15 cellular contexts compared by ENCODE assay signal in genomic region chr4:102585329-102585728, GRCh38.
A peak's percentile ranks its signal among the peaks of the same experiment; 100 is the strongest.
DNase-seq lines count a peak whose midpoint lies in the region; ATAC-seq and TF ChIP-seq lines count a peak whose summit lies in the region.
"Had no signal": no experiment of that assay in that cellular context is flagged by ENCODE, and none has a peak within 500 bp of the region (broad histone marks: within the 10 kb centered on the region; RNA-seq: fewer than 3 reads in every experiment).

No MANE protein-coding gene starts in this region.

- no peaks in the 10 kb centered on the region for H3K9me3 ChIP-seq in CD4-positive, alpha-beta T cell (ENCODE audit: control insufficient read depth, low read length)
- H3K9me3 ChIP-seq: heart left ventricle, SJSA1 had no signal

- peaks cover 73% of the 10 kb centered on the region for H3K4me1 Mint-ChIP-seq in CD4-positive, alpha-beta T cell (ENCODE audit: low read depth)
- H3K4me1 Mint-ChIP-seq in activated T-helper 2 cell treated with anti-CD3 and anti-CD28 coated beads, Interferon-gamma antibody, Interleukin-2, Interleukin-4, amounts not matched to agents 10 μg/mL and 5 μg/mL and 100 μg/mL, durations not matched to agents 14 hours and 24 hours and 36 hours (ENCODE audit: low read depth), result peaks cover 68% of the 10 kb centered on the region

- no peaks in the 10 kb centered on the region for H3K27me3 Mint-ChIP-seq in CD4-positive, alpha-beta T cell
- no peaks in the 10 kb centered on the region for H3K27me3 Mint-ChIP-seq in activated T-helper 2 cell treated with anti-CD3 and anti-CD28 coated beads, Interferon-gamma antibody, Interleukin-2, Interleukin-4, amounts not matched to agents 10 μg/mL and 5 μg/mL and 100 μg/mL, durations not matched to agents 14 hours and 24 hours and 36 hours (ENCODE audit: low read depth)
- H3K27me3 Mint-ChIP-seq: B cell had no signal

- no peak for ATAC-seq in CD4-positive, alpha-beta T cell (ENCODE audit: poor library complexity)
- ATAC-seq in GM18858 (IDR thresholded peaks at IDR 0.05; ENCODE audit: unreplicated experiment), result peak; percentile 38
- ATAC-seq in HG02870 (IDR thresholded peaks at IDR 0.05; ENCODE audit: unreplicated experiment), result peak; percentile 40
- no peak for ATAC-seq in HG03045 (IDR thresholded peaks at IDR 0.05; ENCODE audit: unreplicated experiment)
- ATAC-seq: heart left ventricle had no signal

- no peaks in the 10 kb centered on the region for H3K27me3 ChIP-seq in CD4-positive, alpha-beta T cell (ENCODE audit: control insufficient read depth, insufficient read depth, low read length)
- H3K27me3 ChIP-seq: heart left ventricle, SJSA1 had no signal

- no peaks in the 10 kb centered on the region for H3K9me3 Mint-ChIP-seq in CD4-positive, alpha-beta T cell
- no peaks in the 10 kb centered on the region for H3K9me3 Mint-ChIP-seq in activated T-helper 2 cell treated with anti-CD3 and anti-CD28 coated beads, Interferon-gamma antibody, Interleukin-2, Interleukin-4, amounts not matched to agents 10 μg/mL and 5 μg/mL and 100 μg/mL, durations not matched to agents 14 hours and 24 hours and 36 hours
- H3K9me3 Mint-ChIP-seq: endodermal cell had no signal

- intact Hi-C loops in CD4-positive, alpha-beta T cell (cut with DNase I, micrococcal nuclease), result no loop called here
- intact Hi-C loops in activated T-helper 2 cell treated with anti-CD3 and anti-CD28 coated beads, Interferon-gamma antibody, Interleukin-2, Interleukin-4, amounts not matched to agents 10 μg/mL and 5 μg/mL and 100 μg/mL, durations not matched to agents 14 hours and 24 hours and 36 hours (cut with micrococcal nuclease), result loop anchor here (5.0 kb wide), 2 partner anchors 33 to 42 kb away; no protein-coding TSS in a partner anchor

- CTCF ChIA-PET in CD4-positive, alpha-beta T cell (lab: Charles Lee), result interaction anchor here (1.7 kb wide), 1 partner anchor 40 kb away, joined by 5 read pairs; no protein-coding TSS in a partner anchor

- no peak for DNase-seq in CD4-positive, alpha-beta T cell
- no peak for DNase-seq in activated T-helper 2 cell treated with anti-CD3 and anti-CD28 coated beads, Interferon-gamma antibody, Interleukin-2, Interleukin-4, amounts not matched to agents 10 μg/mL and 5 μg/mL and 100 μg/mL, durations not matched to agents 14 hours and 24 hours and 36 hours (ENCODE audit: low spot score)
- no peak for DNase-seq in AG20443 (ENCODE audit: low spot score)
- DNase-seq in NCI-H2171 (lab: John Stamatoyannopoulos, UW), result no peak
- DNase-seq in cortex of kidney (lab: John Stamatoyannopoulos, UW), result no peak
- DNase-seq: endodermal cell; heart left ventricle; NCI-H1436; occipital lobe; stimulated activated CD8-positive, alpha-beta memory T cell treated with anti-CD3 and anti-CD28 coated beads, Interleukin-4, amount 100 ng/mL, for 48 hours had no signal

- H3K4me3 Mint-ChIP-seq in CD4-positive, alpha-beta T cell, result no peak overlapping the region
- H3K4me3 Mint-ChIP-seq in activated T-helper 2 cell treated with anti-CD3 and anti-CD28 coated beads, Interferon-gamma antibody, Interleukin-2, Interleukin-4, amounts not matched to agents 10 μg/mL and 5 μg/mL and 100 μg/mL, durations not matched to agents 14 hours and 24 hours and 36 hours (ENCODE audit: low read depth), result peak overlapping the region; percentile 45
- H3K4me3 Mint-ChIP-seq: B cell, endodermal cell had no signal

- H3K27ac Mint-ChIP-seq in CD4-positive, alpha-beta T cell, result peak overlapping the region; percentile 82
- peak overlapping the region; percentile 75 for H3K27ac Mint-ChIP-seq in activated T-helper 2 cell treated with anti-CD3 and anti-CD28 coated beads, Interferon-gamma antibody, Interleukin-2, Interleukin-4, amounts not matched to agents 10 μg/mL and 5 μg/mL and 100 μg/mL, durations not matched to agents 14 hours and 24 hours and 36 hours
- H3K27ac Mint-ChIP-seq: endodermal cell had no signal

- H3K36me3 Mint-ChIP-seq in CD4-positive, alpha-beta T cell (ENCODE audit: low read depth), result peaks cover 95% of the 10 kb centered on the region
- peaks cover 93% of the 10 kb centered on the region for H3K36me3 Mint-ChIP-seq in activated T-helper 2 cell treated with anti-CD3 and anti-CD28 coated beads, Interferon-gamma antibody, Interleukin-2, Interleukin-4, amounts not matched to agents 10 μg/mL and 5 μg/mL and 100 μg/mL, durations not matched to agents 14 hours and 24 hours and 36 hours (ENCODE audit: low read depth)

- POLR2A ChIA-PET in CD4-positive, alpha-beta T cell (lab: Charles Lee), result interaction anchor here (0.7 to 1.4 kb wide), 2 partner anchors 13 to 45 kb away, joined by 3 to 4 read pairs; no protein-coding TSS in a partner anchor

- H3K27ac ChIP-seq in CD4-positive, alpha-beta T cell (ENCODE audit: low read depth, low read length), result no peak overlapping the region
- H3K27ac ChIP-seq: heart left ventricle, SJSA1 had no signal

- TF ChIP-seq CTCF in CD4-positive, alpha-beta T cell (IDR thresholded peaks at IDR 0.05), result no peak

Comparison
In these comparisons a context has a peak if more than half of its experiments do, and no peak if none do; other contexts are left out.
1. ATAC-seq: peak in GM18858 (single experiment) and HG02870 (single experiment); none in CD4-positive, alpha-beta T cell (single experiment) and HG03045 (single experiment).